15 cellular contexts compared by ENCODE assay signal in the genomic region with DNA sequence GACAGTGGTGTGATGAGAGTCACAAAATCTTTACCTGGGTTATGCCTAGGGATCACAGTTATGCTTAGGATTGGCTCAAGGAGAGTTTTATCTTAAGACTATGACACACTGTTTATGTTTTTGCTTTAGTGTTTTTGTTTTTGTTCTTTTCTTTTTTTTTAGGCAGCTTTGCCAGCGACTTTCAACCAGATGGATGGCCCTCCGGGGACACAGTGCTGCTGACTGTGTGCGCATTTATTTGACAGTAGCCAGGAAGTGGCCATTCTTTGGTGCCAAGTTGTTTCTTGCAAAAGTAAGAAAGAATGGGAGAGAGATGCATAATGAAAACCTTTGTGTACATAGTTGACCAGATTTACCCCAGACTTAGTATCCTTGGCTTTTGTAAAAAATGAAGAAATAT. TPM values are rescaled to one million over a fixed set of nuclear protein-coding genes. Genes with fewer than 3 reads are reported as not detected.
A peak's percentile ranks its signal among the peaks of the same experiment; 100 is the strongest.
DNase-seq lines count a peak whose midpoint lies in the region; ATAC-seq and TF ChIP-seq lines count a peak whose summit lies in the region.
"Had no signal": no experiment of that assay in that cellular context is flagged by ENCODE, and none has a peak within 500 bp of the region (broad histone marks: within the 10 kb centered on the region; RNA-seq: fewer than 3 reads in every experiment).

No MANE protein-coding gene starts in this region.

- peaks cover 9 to 15% of the 10 kb centered on the region in 2 donors for H3K27me3 Mint-ChIP-seq in natural killer cell treated with Interleukin-12 subunit alpha and Interleukin-12 subunit beta and Interleukin-15 and Interleukin-18, amount 100 ng/mL, for 72 hours
- H3K27me3 Mint-ChIP-seq: CD4-positive, CD25-positive, alpha-beta regulatory T cell; stimulated activated memory B cell treated with anti-CD40 and anti-IgM and Interleukin-4, amounts not matched to agents 10 μg/mL and 1 μg/mL and 100 μg/mL, for 72 hours had no signal

- H3K79me2 ChIP-seq in GM23248 (ENCODE audit: insufficient read depth) = no peaks in the 10 kb centered on the region

- no peaks in the 10 kb centered on the region for H3K36me3 Mint-ChIP-seq in natural killer cell treated with Interleukin-12 subunit alpha and Interleukin-12 subunit beta and Interleukin-15 and Interleukin-18, amount 100 ng/mL, for 72 hours
- H3K36me3 Mint-ChIP-seq: CD4-positive, CD25-positive, alpha-beta regulatory T cell; stimulated activated memory B cell treated with anti-CD40 and anti-IgM and Interleukin-4, amounts not matched to agents 10 μg/mL and 1 μg/mL and 100 μg/mL, for 72 hours had no signal

- no peaks in the 10 kb centered on the region for H4K20me1 ChIP-seq in GM23248 (ENCODE audit: insufficient read depth)

- H3K36me3 ChIP-seq in GM23248 (ENCODE audit: low read depth) (no peaks in the 10 kb centered on the region), adipocyte (ENCODE audit: control insufficient read depth, insufficient read depth, low read length, severe bottlenecking) (no peaks in the 10 kb centered on the region), right atrium auricular region (no peaks in the 10 kb centered on the region)
- H3K36me3 ChIP-seq: neutrophil had no signal

- peak overlapping the region; percentile 72 for H3K4me2 ChIP-seq in GM23248 (ENCODE audit: unreplicated experiment)

- no peaks in the 10 kb centered on the region for H3K9me2 ChIP-seq in GM23248 (ENCODE audit: insufficient read depth)

- TF ChIP-seq CTCF in right atrium auricular region (IDR thresholded peaks at IDR 0.05) = no peak

- H3K9me3 ChIP-seq in GM23248 (ENCODE audit: low read depth) (no peaks in the 10 kb centered on the region), adipocyte (ENCODE audit: control insufficient read depth, low read length) (no peaks in the 10 kb centered on the region), right atrium auricular region (no peaks in the 10 kb centered on the region)
- H3K9me3 ChIP-seq: neutrophil had no signal

- peaks cover 22% of the 10 kb centered on the region for H3F3A ChIP-seq in GM23248 (ENCODE audit: insufficient read depth)

- H3K4me3 ChIP-seq in GM23248 (0 out of 2 replicates have a peak overlapping the region, but pooled peaks have one; percentile 11), adipocyte (ENCODE audit: low read length) (peak overlapping the region; percentile 49), right atrium auricular region (no peak overlapping the region), skin epidermis (no peak overlapping the region)

- H3K27ac ChIP-seq in GM23248 (peak overlapping the region; percentile 87), right atrium auricular region (peak overlapping the region; percentile 47 to 53), skin epidermis (peak overlapping the region in 14 of 21 experiments; percentile 6 to 73 (median 48))
- H3K27ac ChIP-seq: neutrophil had no signal

- DNase-seq in GM23248 = peak; percentile 78
- DNase-seq in adipocyte (ENCODE audit: low read depth) = no peak
- DNase-seq in right atrium auricular region (ENCODE audit: low spot score) = no peak
- no peak for DNase-seq in natural killer cell treated with Interleukin-12 subunit alpha and Interleukin-12 subunit beta and Interleukin-15 and Interleukin-18, amount 100 ng/mL, for 72 hours (ENCODE audit: low spot score)
- DNase-seq in hepatic stellate cell (ENCODE audit: low spot score) = no peak
- no peak for DNase-seq in activated CD4-positive, alpha-beta T cell treated with anti-CD3 and anti-CD28 coated beads for 1 hour
- DNase-seq: activated gamma-delta T cell; CD4-positive, CD25-positive, alpha-beta regulatory T cell; NCI-H1092 treated with DMSO at 0.1 percent for 48 hours; NCI-H524; stimulated activated CD4-positive, alpha-beta T cell treated with anti-CD3 and anti-CD28 coated beads, Interleukin-2, amount 100 ng/mL, for 24 hours had no signal

- no peak for ATAC-seq in natural killer cell treated with Interleukin-12 subunit alpha and Interleukin-12 subunit beta and Interleukin-15 and Interleukin-18, amount 100 ng/mL, for 72 hours
- no peak for ATAC-seq in GM19455 (IDR thresholded peaks at IDR 0.05; ENCODE audit: unreplicated experiment)
- ATAC-seq: stimulated activated memory B cell treated with anti-CD40 and anti-IgM and Interleukin-4, amounts not matched to agents 10 μg/mL and 1 μg/mL and 100 μg/mL, for 72 hours had no signal

- H3K27me3 ChIP-seq in GM23248 (replicated peaks; ENCODE audit: insufficient read depth) (no peaks in the 10 kb centered on the region), adipocyte (replicated peaks; ENCODE audit: control insufficient read depth, insufficient read depth, low read length) (no peaks in the 10 kb centered on the region), right atrium auricular region (no peaks in the 10 kb centered on the region)

- in situ Hi-C loops in GM23248 (cut with MboI) = no loop called here

- H3K4me1 ChIP-seq in GM23248 (ENCODE audit: insufficient read depth) (peaks cover 21% of the 10 kb centered on the region), adipocyte (ENCODE audit: control insufficient read depth, insufficient read depth, low read length) (peaks cover 26% of the 10 kb centered on the region), right atrium auricular region (peaks cover 0 to 9% of the 10 kb centered on the region in 2 donors)

- H3K4me3 Mint-ChIP-seq in natural killer cell treated with Interleukin-12 subunit alpha and Interleukin-12 subunit beta and Interleukin-15 and Interleukin-18, amount 100 ng/mL, for 72 hours = no peak overlapping the region
- H3K4me3 Mint-ChIP-seq: CD4-positive, CD25-positive, alpha-beta regulatory T cell; stimulated activated memory B cell treated with anti-CD40 and anti-IgM and Interleukin-4, amounts not matched to agents 10 μg/mL and 1 μg/mL and 100 μg/mL, for 72 hours had no signal

- H3K9ac ChIP-seq in GM23248 = peak overlapping the region; percentile 55
- peak overlapping the region; percentile 13 for H3K9ac ChIP-seq in adipocyte (ENCODE audit: low read length)

- peak overlapping the region; percentile 24; the same call in 1 of the 2 replicates for H2AFZ ChIP-seq in GM23248

- no peaks in the 10 kb centered on the region for H3K9me3 Mint-ChIP-seq in natural killer cell treated with Interleukin-12 subunit alpha and Interleukin-12 subunit beta and Interleukin-15 and Interleukin-18, amount 100 ng/mL, for 72 hours
- H3K9me3 Mint-ChIP-seq: stimulated activated memory B cell treated with anti-CD40 and anti-IgM and Interleukin-4, amounts not matched to agents 10 μg/mL and 1 μg/mL and 100 μg/mL, for 72 hours had no signal

- no peak overlapping the region for H3K27ac Mint-ChIP-seq in natural killer cell treated with Interleukin-12 subunit alpha and Interleukin-12 subunit beta and Interleukin-15 and Interleukin-18, amount 100 ng/mL, for 72 hours
- H3K27ac Mint-ChIP-seq: CD4-positive, CD25-positive, alpha-beta regulatory T cell; stimulated activated memory B cell treated with anti-CD40 and anti-IgM and Interleukin-4, amounts not matched to agents 10 μg/mL and 1 μg/mL and 100 μg/mL, for 72 hours had no signal

- H3K4me1 Mint-ChIP-seq in natural killer cell treated with Interleukin-12 subunit alpha and Interleukin-12 subunit beta and Interleukin-15 and Interleukin-18, amount 100 ng/mL, for 72 hours (ENCODE audit: low read depth in 2 of 2) = no peaks in the 10 kb centered on the region
- H3K4me1 Mint-ChIP-seq: CD4-positive, CD25-positive, alpha-beta regulatory T cell; stimulated activated memory B cell treated with anti-CD40 and anti-IgM and Interleukin-4, amounts not matched to agents 10 μg/mL and 1 μg/mL and 100 μg/mL, for 72 hours had no signal

- WGBS in GM23248 (ENCODE audit: low coverage in 1 of 2, low lambda C conversion rate in 2 of 2, missing lambda C conversion rate in 2 of 2), 2 experiments = 0 to 1% methylated on average over 3 of the region's 3 CpGs

RNA-seq across cellular contexts. Expression of a gene that starts 15.1 kb away (rescaled TPM):
- total RNA-seq in GM23248 (2014; rRNA removed; shearing (Covaris generic)) = 15.9 and 21.0 TPM in 2 replicates
- polyA plus RNA-seq in GM23248 (2016; fragmentation: Nextera tagmentation; extraction: Ambion mirVana) = 21.9 and 25.4 TPM in 2 replicates
- total RNA-seq in right atrium auricular region = 10 to 100 TPM; 10.9 to 16.4 TPM
- 1 to 10 TPM; 3.7 to 7.7 TPM for total RNA-seq in natural killer cell treated with Interleukin-12 subunit alpha and Interleukin-12 subunit beta and Interleukin-15 and Interleukin-18, amount 100 ng/mL, for 72 hours

Comparison
In these comparisons a context has a peak if more than half of its experiments do, and no peak if none do; other contexts are left out.
1. H3K4me3 ChIP-seq: peak in GM23248 (single experiment) and adipocyte (single experiment); none in right atrium auricular region (0 of 2) and skin epidermis (0 of 7).
2. Peak in every context shown above with its lines, with median percentiles within 50 percentile points of each other: H3K27ac ChIP-seq.